9 cellular contexts compared by ENCODE assay signal in the genomic region with DNA sequence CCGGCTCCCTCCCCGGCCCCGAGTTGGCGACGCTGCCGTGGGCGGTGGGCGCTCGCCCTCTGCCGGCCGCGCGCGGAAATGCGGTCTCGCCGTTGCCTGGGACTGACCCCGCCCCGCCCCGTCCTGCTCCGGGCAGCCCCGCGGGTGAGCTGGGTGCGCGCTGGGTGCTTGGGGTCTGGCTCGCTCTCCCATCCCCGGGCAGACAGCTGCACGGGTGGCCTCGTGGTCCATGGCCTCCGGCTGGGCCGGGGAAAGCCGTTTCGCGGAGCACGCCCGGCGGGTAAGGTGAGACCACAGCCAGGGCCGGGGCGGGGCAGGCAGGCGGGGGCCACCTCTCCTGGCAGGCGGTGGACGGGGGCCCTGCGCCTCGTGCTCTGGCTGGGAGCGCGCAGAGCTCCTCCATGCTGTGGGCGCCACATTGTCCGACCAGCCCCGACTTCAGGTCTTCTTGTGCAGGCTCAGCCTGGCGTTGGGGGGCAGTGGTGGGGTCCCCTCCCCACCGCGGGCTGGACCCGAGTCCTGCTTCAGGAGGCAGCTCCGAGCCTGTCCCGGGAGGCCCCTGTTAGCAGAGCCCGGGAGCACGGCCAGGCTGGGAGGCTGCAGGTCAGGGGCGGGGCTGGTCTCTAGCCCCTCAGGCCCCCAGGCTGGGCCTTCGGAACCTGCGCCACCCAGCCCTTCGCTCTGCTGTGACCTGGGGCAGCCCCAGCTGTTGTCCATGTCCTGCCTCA. TPM values are rescaled to one million over a fixed set of nuclear protein-coding genes. Genes with fewer than 3 reads are reported as not detected.
DNase-seq lines count a peak whose midpoint lies in the region; ATAC-seq and TF ChIP-seq lines count a peak whose summit lies in the region.
"Had no signal": no experiment of that assay in that cellular context is flagged by ENCODE, and none has a peak within 500 bp of the region (broad histone marks: within the 10 kb centered on the region; RNA-seq: fewer than 3 reads in every experiment).

No MANE protein-coding gene starts in this region.

- peak overlapping the region; percentile 59 for H3K4me2 ChIP-seq in parathyroid adenoma (ENCODE audit: low read length)

- H3K27me3 ChIP-seq in parathyroid adenoma (ENCODE audit: control insufficient read depth, insufficient read depth, low read length) (no peaks in the 10 kb centered on the region), upper lobe of right lung (peaks cover 51% of the 10 kb centered on the region)

- no peak overlapping the region for H3K4me3 ChIP-seq in parathyroid adenoma (ENCODE audit: low read depth, low read length)
- no peak overlapping the region for H3K4me3 ChIP-seq in upper lobe of right lung

- intact Hi-C loops in upper lobe of right lung (cut with DNase I) = no loop called here

- no peaks in the 10 kb centered on the region for H3K36me3 ChIP-seq in parathyroid adenoma (ENCODE audit: control insufficient read depth, insufficient read depth, low read length)
- H3K36me3 ChIP-seq in upper lobe of right lung = no peaks in the 10 kb centered on the region

- H3K9ac ChIP-seq in parathyroid adenoma = no peak overlapping the region

- DNase-seq in NCI-H187 (lab: John Stamatoyannopoulos, UW) (peak; percentile 14 to 32), NCI-H187 treated with DMSO at 0.1 percent for 48 hours (lab: John Stamatoyannopoulos, UW) (no peak), OCI-M1 (lab: John Stamatoyannopoulos, UW) (peak; percentile 70), glomerular visceral epithelial cell (ENCODE audit: extremely low spot score) (peak; percentile 45), upper lobe of right lung (peak; percentile 81)
- DNase-seq in activated T-helper 1 cell treated with anti-CD3 and anti-CD28 coated beads, Interleukin-2, amount 50 U/mL, for 16 hours (ENCODE audit: low read depth in 1 of 2, low spot score in 1 of 2) = peak; percentile 47 to 60

- no peaks in the 10 kb centered on the region for H3K79me2 ChIP-seq in parathyroid adenoma

- H3K4me1 ChIP-seq in parathyroid adenoma (peaks cover 2% of the 10 kb centered on the region), upper lobe of right lung (peaks cover 4% of the 10 kb centered on the region)

- H3K27ac ChIP-seq in parathyroid adenoma (no peak overlapping the region), upper lobe of right lung (no peak overlapping the region)
- H3K27ac ChIP-seq: epithelial cell of prostate had no signal

- peak; percentile 68 for TF ChIP-seq CTCF in parathyroid adenoma (IDR thresholded peaks at IDR 0.05)
- TF ChIP-seq CTCF in upper lobe of right lung (IDR thresholded peaks at IDR 0.05) = peak; percentile 61

- H3K9me3 ChIP-seq in parathyroid adenoma (ENCODE audit: control insufficient read depth, low read length) (no peaks in the 10 kb centered on the region), upper lobe of right lung (no peaks in the 10 kb centered on the region)

- ATAC-seq in upper lobe of right lung (peak; percentile 71), HG03196 (IDR thresholded peaks at IDR 0.05; ENCODE audit: unreplicated experiment) (no peak)

- peak overlapping the region; percentile 59 for H2AFZ ChIP-seq in parathyroid adenoma

RNA-seq across cellular contexts. Expression of a gene that starts 7.0 kb away (rescaled TPM):
- total RNA-seq in upper lobe of right lung = not detected

RNA-seq across cellular contexts. Expression of a gene that starts 30.5 kb away (rescaled TPM):
- not detected for total RNA-seq in upper lobe of right lung

RNA-seq across cellular contexts. Expression of a gene that starts 49.8 kb away (rescaled TPM):
- 10.9 TPM for total RNA-seq in upper lobe of right lung
